1 cellular context compared by ENCODE assay signal in the genomic region with DNA sequence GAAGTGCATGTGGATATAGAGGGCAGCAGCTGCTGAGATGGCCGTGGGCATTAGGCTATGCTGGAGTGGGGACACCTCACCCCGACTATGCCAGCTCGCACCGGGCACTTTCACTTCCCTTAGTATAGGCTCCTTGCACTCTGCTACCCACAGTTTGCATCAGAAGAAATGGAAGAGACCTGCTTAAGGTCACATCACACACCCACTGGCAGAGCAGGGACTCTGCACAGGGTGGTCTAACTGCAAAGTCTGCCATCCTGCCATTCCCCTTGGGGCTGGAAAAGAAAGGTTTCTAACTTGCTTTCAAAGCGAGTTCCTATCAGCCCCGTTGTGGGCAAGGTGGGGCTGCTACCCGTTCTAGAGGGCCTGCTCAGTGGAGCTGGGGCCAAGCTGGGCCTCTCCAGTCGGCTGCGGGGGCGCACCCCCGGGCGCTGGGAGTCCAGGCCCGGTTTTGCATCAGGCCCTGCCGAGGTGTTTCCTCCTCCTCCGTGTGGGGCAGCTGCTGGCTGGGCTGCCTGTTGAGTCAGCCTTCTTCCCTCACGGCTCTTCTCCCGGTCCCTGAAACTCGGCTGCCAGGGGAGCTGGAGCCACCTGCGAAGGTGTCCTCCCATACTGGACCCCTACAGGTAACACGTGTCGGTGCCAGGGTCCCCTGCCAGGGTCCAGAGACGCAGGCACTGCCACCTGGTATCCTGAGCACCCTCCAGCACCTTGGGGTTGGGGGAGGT.
TF ChIP-seq lines count a peak whose summit lies in the region.

A gene with protein sequence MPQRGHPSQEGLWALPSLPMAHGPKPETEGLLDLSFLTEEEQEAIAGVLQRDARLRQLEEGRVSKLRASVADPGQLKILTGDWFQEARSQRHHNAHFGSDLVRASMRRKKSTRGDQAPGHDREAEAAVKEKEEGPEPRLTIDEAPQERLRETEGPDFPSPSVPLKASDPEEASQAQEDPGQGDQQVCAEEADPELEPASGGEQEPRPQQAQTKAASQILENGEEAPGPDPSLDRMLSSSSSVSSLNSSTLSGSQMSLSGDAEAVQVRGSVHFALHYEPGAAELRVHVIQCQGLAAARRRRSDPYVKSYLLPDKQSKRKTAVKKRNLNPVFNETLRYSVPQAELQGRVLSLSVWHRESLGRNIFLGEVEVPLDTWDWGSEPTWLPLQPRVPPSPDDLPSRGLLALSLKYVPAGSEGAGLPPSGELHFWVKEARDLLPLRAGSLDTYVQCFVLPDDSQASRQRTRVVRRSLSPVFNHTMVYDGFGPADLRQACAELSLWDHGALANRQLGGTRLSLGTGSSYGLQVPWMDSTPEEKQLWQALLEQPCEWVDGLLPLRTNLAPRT (plus strand): TSS at position 498 of the 728 bp plus-strand sequence. CDS start 3,313 bp downstream, outside the sequence.

TF ChIP-seq in A549, 52 proteins besides CTCF, POLR2A, EP300 and RAD21 (continued from another document):
- no peak for TF ChIP-seq CHD4 (IDR thresholded peaks at IDR 0.05; ENCODE audit: borderline replicate concordance)
- TF ChIP-seq, protein P1, sequence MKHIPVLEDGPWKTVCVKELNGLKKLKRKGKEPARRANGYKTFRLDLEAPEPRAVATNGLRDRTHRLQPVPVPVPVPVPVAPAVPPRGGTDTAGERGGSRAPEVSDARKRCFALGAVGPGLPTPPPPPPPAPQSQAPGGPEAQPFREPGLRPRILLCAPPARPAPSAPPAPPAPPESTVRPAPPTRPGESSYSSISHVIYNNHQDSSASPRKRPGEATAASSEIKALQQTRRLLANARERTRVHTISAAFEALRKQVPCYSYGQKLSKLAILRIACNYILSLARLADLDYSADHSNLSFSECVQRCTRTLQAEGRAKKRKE (CRISPR knock-in tag; IDR thresholded peaks at IDR 0.05; ENCODE audit: low read depth): no peak
- no peak for TF ChIP-seq HOXB13 (CRISPR knock-in tag; IDR thresholded peaks at IDR 0.05; ENCODE audit: low read depth)
- TF ChIP-seq, protein P2, sequence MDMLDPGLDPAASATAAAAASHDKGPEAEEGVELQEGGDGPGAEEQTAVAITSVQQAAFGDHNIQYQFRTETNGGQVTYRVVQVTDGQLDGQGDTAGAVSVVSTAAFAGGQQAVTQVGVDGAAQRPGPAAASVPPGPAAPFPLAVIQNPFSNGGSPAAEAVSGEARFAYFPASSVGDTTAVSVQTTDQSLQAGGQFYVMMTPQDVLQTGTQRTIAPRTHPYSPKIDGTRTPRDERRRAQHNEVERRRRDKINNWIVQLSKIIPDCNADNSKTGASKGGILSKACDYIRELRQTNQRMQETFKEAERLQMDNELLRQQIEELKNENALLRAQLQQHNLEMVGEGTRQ (IDR thresholded peaks at IDR 0.05): no peak
- TF ChIP-seq, protein P3, sequence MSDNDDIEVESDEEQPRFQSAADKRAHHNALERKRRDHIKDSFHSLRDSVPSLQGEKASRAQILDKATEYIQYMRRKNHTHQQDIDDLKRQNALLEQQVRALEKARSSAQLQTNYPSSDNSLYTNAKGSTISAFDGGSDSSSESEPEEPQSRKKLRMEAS (IDR thresholded peaks at IDR 0.05): no peak
- TF ChIP-seq CBX2 (IDR thresholded peaks at IDR 0.05; ENCODE audit: borderline replicate concordance, low read depth): no peak
- no peak for TF ChIP-seq JUN (IDR thresholded peaks at IDR 0.05)
- TF ChIP-seq BHLHE40 (IDR thresholded peaks at IDR 0.05; ENCODE audit: low read depth, low read length): no peak
- no peak for TF ChIP-seq HOXB5 (CRISPR knock-in tag; IDR thresholded peaks at IDR 0.05)
TF ChIP-seq in A549: peak in this region for 0.
